Comparison of ENCODE assay signal across 29 cellular contexts in the genomic region with DNA sequence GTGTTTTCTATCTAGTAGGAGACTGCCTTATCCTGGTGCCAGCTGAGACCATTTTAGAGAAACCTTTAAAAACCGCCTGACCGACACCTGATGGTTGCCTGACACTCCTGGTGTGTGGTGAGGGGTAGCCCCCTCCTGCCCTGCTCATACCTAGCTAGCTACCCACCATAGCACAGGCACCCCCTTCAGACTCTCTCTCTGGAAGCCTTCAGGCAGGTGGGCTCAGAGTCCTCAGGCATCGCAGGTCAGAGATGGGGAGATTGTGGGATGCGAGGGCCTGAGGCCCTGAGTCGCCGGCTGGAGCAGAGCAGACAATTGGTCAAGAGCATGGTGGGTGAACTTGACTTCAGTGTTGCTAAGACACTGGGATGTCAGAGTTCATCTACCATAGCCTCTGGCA.
"Had no signal": no experiment of that assay in that cellular context is flagged by ENCODE, and none has a peak within 500 bp of the region (broad histone marks: within the 10 kb centered on the region; RNA-seq: fewer than 3 reads in every experiment).

No MANE protein-coding gene starts in this region.

- H3K4me1 Mint-ChIP-seq: activated naive CD4-positive, alpha-beta T cell treated with anti-CD3 and anti-CD28 coated beads, Interleukin-2, amount 10 ng/mL, durations not matched to agents 7 days and 5 days; activated naive CD8-positive, alpha-beta T cell treated with anti-CD3 and anti-CD28 coated beads, Interleukin-2, amount 10 ng/mL, durations not matched to agents 7 days and 5 days; naive B cell had no signal

- H3K4me3 Mint-ChIP-seq: activated CD4-positive, alpha-beta memory T cell treated with anti-CD3 and anti-CD28 coated beads for 36 hours; activated naive CD4-positive, alpha-beta T cell treated with anti-CD3 and anti-CD28 coated beads, Interleukin-2, amount 10 ng/mL, durations not matched to agents 7 days and 5 days; activated naive CD8-positive, alpha-beta T cell treated with anti-CD3 and anti-CD28 coated beads, Interleukin-2, amount 10 ng/mL, durations not matched to agents 7 days and 5 days; activated T-cell treated with anti-CD3 and anti-CD28 coated beads, Interleukin-2, amount 50 U/mL, for 72 hours; brain; dendritic cell treated with granulocyte-macrophage colony-stimulating factor and Interleukin-4, amounts not matched to agents 40 ng/mL and 50 ng/mL, for 4 days; mesothelial cell of epicardium; nephron progenitor cell; T-helper 1 cell treated with Interleukin-12 subunit alpha and Interleukin-12 subunit beta and Interleukin-4 antibody, amounts not matched to agents 30 μg/mL and 1 μg/mL, for 36 hours had no signal

- H3K27ac Mint-ChIP-seq: activated CD4-positive, alpha-beta memory T cell treated with anti-CD3 and anti-CD28 coated beads for 36 hours; activated naive CD4-positive, alpha-beta T cell treated with anti-CD3 and anti-CD28 coated beads, Interleukin-2, amount 10 ng/mL, durations not matched to agents 7 days and 5 days; activated naive CD8-positive, alpha-beta T cell treated with anti-CD3 and anti-CD28 coated beads, Interleukin-2, amount 10 ng/mL, durations not matched to agents 7 days and 5 days; activated T-cell treated with anti-CD3 and anti-CD28 coated beads, Interleukin-2, amount 50 U/mL, for 72 hours; dendritic cell treated with granulocyte-macrophage colony-stimulating factor and Interleukin-4, amounts not matched to agents 40 ng/mL and 50 ng/mL, for 4 days; mesothelial cell of epicardium; naive B cell; nephron progenitor cell; T-helper 1 cell treated with Interleukin-12 subunit alpha and Interleukin-12 subunit beta and Interleukin-4 antibody, amounts not matched to agents 30 μg/mL and 1 μg/mL, for 36 hours had no signal

- H3K36me3 ChIP-seq: ascending aorta, cardiac muscle cell, gastrocnemius medialis, neutrophil, ovary, prostate gland, upper lobe of right lung had no signal

- H3K4me1 ChIP-seq: ascending aorta, gastrocnemius medialis, prostate gland, upper lobe of right lung had no signal

- DNase-seq: activated CD4-positive, alpha-beta memory T cell treated with anti-CD3 and anti-CD28 coated beads for 36 hours; activated CD4-positive, alpha-beta T cell treated with anti-CD3 and anti-CD28 coated beads for 4 hours; activated gamma-delta T cell; activated naive CD4-positive, alpha-beta T cell treated with anti-CD3 and anti-CD28 coated beads, Interleukin-2, amount 10 ng/mL, durations not matched to agents 7 days and 5 days; activated naive CD8-positive, alpha-beta T cell treated with anti-CD3 and anti-CD28 coated beads, Interleukin-2, amount 10 ng/mL, durations not matched to agents 7 days and 5 days; activated T-cell treated with anti-CD3 and anti-CD28 coated beads for 4 hours; activated T-cell treated with anti-CD3 and anti-CD28 coated beads, Interleukin-2, amount 50 U/mL, for 72 hours; effector CD4-positive, alpha-beta T cell; gastrocnemius medialis; glutamatergic neuron; mammary epithelial cell; naive B cell; nephron progenitor cell; ovary; retina; stimulated activated naive CD4-positive, alpha-beta T cell; SW 1271; T-helper 9 cell; upper lobe of right lung had no signal

- H3K27me3 ChIP-seq: ascending aorta, cardiac muscle cell, ovary had no signal

- ATAC-seq: activated T-cell treated with anti-CD3 and anti-CD28 coated beads, Interleukin-2, amount 50 U/mL, for 72 hours; gastrocnemius medialis; upper lobe of right lung had no signal

- H3K4me3 ChIP-seq: ascending aorta, cardiac muscle cell, gastrocnemius medialis, ovary, prostate gland, upper lobe of right lung had no signal

- H3K36me3 Mint-ChIP-seq: activated CD4-positive, alpha-beta memory T cell treated with anti-CD3 and anti-CD28 coated beads for 36 hours; activated naive CD4-positive, alpha-beta T cell treated with anti-CD3 and anti-CD28 coated beads, Interleukin-2, amount 10 ng/mL, durations not matched to agents 7 days and 5 days; activated naive CD8-positive, alpha-beta T cell treated with anti-CD3 and anti-CD28 coated beads, Interleukin-2, amount 10 ng/mL, durations not matched to agents 7 days and 5 days; brain; mesothelial cell of epicardium; naive B cell had no signal

- H3K27ac ChIP-seq: ascending aorta, cardiac muscle cell, epithelial cell of prostate, gastrocnemius medialis, neutrophil, ovary, prostate gland, upper lobe of right lung, VCaP had no signal

- H3K9me3 Mint-ChIP-seq: activated CD4-positive, alpha-beta memory T cell treated with anti-CD3 and anti-CD28 coated beads for 36 hours; activated naive CD4-positive, alpha-beta T cell treated with anti-CD3 and anti-CD28 coated beads, Interleukin-2, amount 10 ng/mL, durations not matched to agents 7 days and 5 days; activated naive CD8-positive, alpha-beta T cell treated with anti-CD3 and anti-CD28 coated beads, Interleukin-2, amount 10 ng/mL, durations not matched to agents 7 days and 5 days; activated T-cell treated with anti-CD3 and anti-CD28 coated beads, Interleukin-2, amount 50 U/mL, for 72 hours; dendritic cell treated with granulocyte-macrophage colony-stimulating factor and Interleukin-4, amounts not matched to agents 40 ng/mL and 50 ng/mL, for 4 days; mesothelial cell of epicardium; nephron progenitor cell; T-helper 1 cell treated with Interleukin-12 subunit alpha and Interleukin-12 subunit beta and Interleukin-4 antibody, amounts not matched to agents 30 μg/mL and 1 μg/mL, for 36 hours had no signal

- H3K9me3 ChIP-seq: gastrocnemius medialis, neutrophil, ovary, prostate gland, upper lobe of right lung had no signal
